ENCODE assay signal across 18 cellular contexts in genomic region chr16:6600167-6600566, GRCh38.
"Had no signal": no experiment of that assay in that cellular context is flagged by ENCODE, and none has a peak within 500 bp of the region (broad histone marks: within the 10 kb centered on the region; RNA-seq: fewer than 3 reads in every experiment).

No MANE protein-coding gene starts in this region.

- H3K4me3 Mint-ChIP-seq: dendritic cell treated with granulocyte-macrophage colony-stimulating factor and Interleukin-4, amounts not matched to agents 40 ng/mL and 50 ng/mL, for 4 days; effector memory CD8-positive, alpha-beta T cell; immature natural killer cell; naive B cell; nephron had no signal

- H3K4me1 Mint-ChIP-seq: immature natural killer cell, naive B cell, nephron had no signal

- H3K4me1 ChIP-seq: esophagus muscularis mucosa, gastrocnemius medialis, right atrium auricular region had no signal

- H3K36me3 ChIP-seq: esophagus muscularis mucosa, gastrocnemius medialis, left ventricle myocardium inferior, neutrophil, right atrium auricular region had no signal

- H3K4me3 ChIP-seq: esophagus muscularis mucosa, gastrocnemius medialis, left ventricle myocardium inferior, right atrium auricular region had no signal

- ATAC-seq: effector memory CD8-positive, alpha-beta T cell; gastrocnemius medialis had no signal

- DNase-seq: effector memory CD8-positive, alpha-beta T cell; gastrocnemius medialis; glutamatergic neuron; immature natural killer cell; left ventricle myocardium inferior; mesendoderm; naive B cell; posterior cingulate gyrus; small intestine; stimulated activated CD4-positive, alpha-beta T cell treated with anti-CD3 and anti-CD28 coated beads, Interleukin-12 subunit alpha, Interleukin-12 subunit beta, amount 100 ng/mL, for 4 hours; stimulated activated naive CD4-positive, alpha-beta T cell treated with Interleukin-2 at 50 U/mL for 16 hours; trophoblast cell had no signal

- H3K27me3 Mint-ChIP-seq: dendritic cell treated with granulocyte-macrophage colony-stimulating factor and Interleukin-4, amounts not matched to agents 40 ng/mL and 50 ng/mL, for 4 days; effector memory CD8-positive, alpha-beta T cell had no signal

- H3K36me3 Mint-ChIP-seq: immature natural killer cell, naive B cell had no signal

- H3K9me3 ChIP-seq: esophagus muscularis mucosa, gastrocnemius medialis, left ventricle myocardium inferior, neutrophil, right atrium auricular region had no signal

- H3K27ac Mint-ChIP-seq: dendritic cell treated with granulocyte-macrophage colony-stimulating factor and Interleukin-4, amounts not matched to agents 40 ng/mL and 50 ng/mL, for 4 days; effector memory CD8-positive, alpha-beta T cell; immature natural killer cell; naive B cell; nephron had no signal

- H3K9me3 Mint-ChIP-seq: dendritic cell treated with granulocyte-macrophage colony-stimulating factor and Interleukin-4, amounts not matched to agents 40 ng/mL and 50 ng/mL, for 4 days; immature natural killer cell; nephron had no signal

- H3K27ac ChIP-seq: epithelial cell of prostate, esophagus muscularis mucosa, gastrocnemius medialis, left ventricle myocardium inferior, neutrophil, right atrium auricular region had no signal

- H3K27me3 ChIP-seq: esophagus muscularis mucosa, gastrocnemius medialis, neutrophil, right atrium auricular region had no signal
